ENCODE assay signal across 10 cellular contexts in the genomic region with DNA sequence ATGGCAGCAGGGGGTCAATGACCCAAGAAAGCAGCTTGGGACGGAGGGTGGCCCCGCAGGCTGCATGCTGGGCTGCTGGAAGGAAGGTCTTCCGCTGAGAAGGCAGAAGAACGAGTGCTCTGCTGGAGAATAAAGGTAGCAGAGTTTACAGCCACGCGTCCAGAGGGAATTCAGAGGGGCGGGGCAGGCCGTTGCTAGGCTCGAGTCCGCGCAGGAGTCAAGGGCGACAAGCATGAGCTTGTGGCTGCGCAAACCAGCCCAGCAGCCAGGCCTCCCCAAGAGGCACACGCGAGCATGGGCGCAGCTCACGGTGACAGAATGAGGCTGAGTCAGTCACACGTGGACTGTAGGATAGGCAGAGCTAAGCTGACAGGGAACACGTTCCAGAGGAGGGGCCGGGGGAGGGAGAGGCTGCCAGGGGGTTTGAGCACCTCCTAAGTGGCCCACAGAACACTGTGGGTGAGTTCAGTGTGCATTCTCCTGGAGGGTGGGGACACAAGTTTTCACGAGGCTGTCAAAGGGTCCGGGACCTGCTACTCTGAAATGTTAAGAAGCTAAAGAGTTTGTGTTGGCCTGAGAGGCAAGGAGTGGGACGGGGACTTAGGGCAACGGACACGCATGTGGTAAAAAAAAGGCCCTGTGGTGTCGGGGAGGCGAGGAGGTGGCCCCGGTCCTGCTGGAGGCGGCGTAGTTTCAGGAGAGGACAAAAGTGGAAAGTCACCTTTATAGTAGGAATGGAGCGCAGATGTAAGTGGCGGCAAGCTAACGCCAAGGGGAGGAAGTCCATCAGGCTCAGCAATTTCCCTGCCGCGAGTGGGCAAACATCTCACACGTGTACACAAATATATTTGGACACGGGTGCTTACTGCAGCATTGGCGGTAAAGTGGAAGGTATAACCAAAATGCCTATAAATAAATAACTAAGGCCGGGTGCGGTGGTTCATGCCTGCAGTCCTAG. TPM values are rescaled to one million over a fixed set of nuclear protein-coding genes. Genes with fewer than 3 reads are reported as not detected.
DNase-seq lines count a peak whose midpoint lies in the region; ATAC-seq and TF ChIP-seq lines count a peak whose summit lies in the region.
"Had no signal": no experiment of that assay in that cellular context is flagged by ENCODE, and none has a peak within 500 bp of the region (broad histone marks: within the 10 kb centered on the region; RNA-seq: fewer than 3 reads in every experiment).

No MANE protein-coding gene starts in this region.

- no peak overlapping the region for H2AFZ ChIP-seq in neuron (ENCODE audit: low read depth, low read length)

- H3K9me3 ChIP-seq in SK-N-MC (ENCODE audit: low read depth, low read length), result no peaks in the 10 kb centered on the region
- H3K9me3 ChIP-seq in gastroesophageal sphincter, result no peaks in the 10 kb centered on the region
- H3K9me3 ChIP-seq in neuron (ENCODE audit: low read length), result no peaks in the 10 kb centered on the region

- DNase-seq in NOMO-1 treated with dmso at 0.1 percent for 144 hours (lab: John Stamatoyannopoulos, UW; ENCODE audit: unreplicated experiment) (peak; percentile 14), NOMO-1 (lab: John Stamatoyannopoulos, UW; ENCODE audit: unreplicated experiment in 2 of 2) (no peak), SK-N-MC (ENCODE audit: low read depth, low spot score) (no peak)
- DNase-seq: CD4-positive, CD25-positive, alpha-beta regulatory T cell had no signal

- peak in 2 of 4 experiments; percentile 52 for TF ChIP-seq CTCF in gastroesophageal sphincter (IDR thresholded peaks at IDR 0.05)

- H3K4me1 ChIP-seq in gastroesophageal sphincter (peaks cover 6 to 92% (median 32%) of the 10 kb centered on the region in 3 donors), neuron (ENCODE audit: insufficient read depth, low read length) (peaks cover 28% of the 10 kb centered on the region)

- ATAC-seq in gastroesophageal sphincter (peak; percentile 91), GM18868 (IDR thresholded peaks at IDR 0.05; ENCODE audit: unreplicated experiment) (no peak), HG03097 (IDR thresholded peaks at IDR 0.05; ENCODE audit: low FRiP score, unreplicated experiment) (no peak), HG03565 (IDR thresholded peaks at IDR 0.05; ENCODE audit: unreplicated experiment) (no peak)

- H3K27me3 ChIP-seq in gastroesophageal sphincter (no peaks in the 10 kb centered on the region), neuron (ENCODE audit: insufficient read depth, low read length) (no peaks in the 10 kb centered on the region)

- no peak for TF ChIP-seq EP300 in gastroesophageal sphincter (IDR thresholded peaks at IDR 0.05)

- H3K27ac ChIP-seq in SK-N-MC (peak overlapping the region; percentile 4; the same call in 1 of the 2 replicates), gastroesophageal sphincter (peak overlapping the region; percentile 73 to 97 (median 89))

- peak overlapping the region; percentile 17; the same call in 1 of the 2 replicates for H3K4me3 ChIP-seq in SK-N-MC
- peak overlapping the region; percentile 1 to 38 for H3K4me3 ChIP-seq in gastroesophageal sphincter
- peak overlapping the region; percentile 29 for H3K4me3 ChIP-seq in neuron (ENCODE audit: low read length)

- H3K36me3 ChIP-seq in SK-N-MC (ENCODE audit: insufficient read depth, low read length), result no peaks in the 10 kb centered on the region
- no peaks in the 10 kb centered on the region for H3K36me3 ChIP-seq in gastroesophageal sphincter
- no peaks in the 10 kb centered on the region for H3K36me3 ChIP-seq in neuron (ENCODE audit: insufficient read depth, low read length)

- no peak overlapping the region for H3K9ac ChIP-seq in SK-N-MC (ENCODE audit: insufficient read length)

- peak; percentile 48 to 68 for TF ChIP-seq POLR2A in gastroesophageal sphincter (IDR thresholded peaks at IDR 0.05)

- WGBS in gastroesophageal sphincter (ENCODE audit: low coverage in 1 of 2), 2 donors, result 29 to 31% methylated on average over 20 to 33 of the region's 40 CpGs

RNA-seq across cellular contexts. Expression of gene RFX2, which starts 17.7 kb away (rescaled TPM):
- total RNA-seq in gastroesophageal sphincter, result 10 to 100 TPM; 18.7 to 49.1 (median 37.6) TPM

RNA-seq across cellular contexts. Expression of gene ACSBG2, which starts 42.9 kb away (rescaled TPM):
- 1 to 10 TPM in 2 of 4 donors, under 1 TPM in 1, not detected in 1; 0.47 to 2.0 (median 1.6) TPM for total RNA-seq in gastroesophageal sphincter
- total RNA-seq: activated CD8-positive, alpha-beta memory T cell treated with anti-CD3 and anti-CD28 coated beads for 36 hours; CD4-positive, CD25-positive, alpha-beta regulatory T cell had no signal
